Comparison of ENCODE assay signal across 8 cellular contexts in genomic region chr17:60142872-60143499, GRCh38. TPM values are rescaled to one million over a fixed set of nuclear protein-coding genes. Genes with fewer than 3 reads are reported as not detected.
DNase-seq lines count a peak whose midpoint lies in the region; ATAC-seq and TF ChIP-seq lines count a peak whose summit lies in the region.

No MANE protein-coding gene starts in this region.

- H3K27ac Mint-ChIP-seq in neural crest cell (ENCODE audit: unreplicated experiment), result no peak overlapping the region

- DNase-seq in GM13977 (ENCODE audit: low spot score), result peak; percentile 80
- DNase-seq in M059J (ENCODE audit: low read depth), result peak; percentile 87
- peak; percentile 90 for DNase-seq in RPMI8226
- DNase-seq in activated T-helper 1 cell treated with Interleukin-2 at 50 U/mL for 16 hours (ENCODE audit: low read depth), result peak; percentile 54
- DNase-seq in fibroblast of the aortic adventitia (ENCODE audit: low read depth), result peak; percentile 85
- DNase-seq in neural crest cell (ENCODE audit: low read depth, low spot score), result peak; percentile 90
- DNase-seq in stimulated activated naive CD8-positive, alpha-beta T cell treated with anti-CD3 and anti-CD28 coated beads, Interleukin-15, Interleukin-2, amounts not matched to agents 100 U/mL and 50 U/mL, for 24 hours, result peak; percentile 88
- no peak for DNase-seq in mesenteric fat pad (ENCODE audit: low spot score)

- H3K4me1 Mint-ChIP-seq in neural crest cell, result peaks cover 46% of the 10 kb centered on the region

- peak; percentile 70 for ATAC-seq in stimulated activated naive CD8-positive, alpha-beta T cell treated with anti-CD3 and anti-CD28 coated beads, Interleukin-15, Interleukin-2, amounts not matched to agents 100 U/mL and 50 U/mL, for 24 hours

- peak overlapping the region; percentile 69 for H3K4me3 Mint-ChIP-seq in neural crest cell

- H3K36me3 Mint-ChIP-seq in neural crest cell (ENCODE audit: low read depth), result no peaks in the 10 kb centered on the region

- in situ Hi-C loops in GM13977 (cut with MboI; ENCODE audit: low pct_unique_long_range_greater_than_20kb, low sequenced_read_pairs, unreplicated experiment), result loop anchor here (25.0 kb wide), 2 partner anchors 269 to 494 kb away; partner anchors contain the start of gene CHCT1

- no peaks in the 10 kb centered on the region for H3K9me3 Mint-ChIP-seq in neural crest cell

- TF ChIP-seq CTCF in GM13977 (IDR thresholded peaks at IDR 0.05; ENCODE audit: extremely low read depth, insufficient read depth, missing control alignments) (peak; percentile 89), fibroblast of the aortic adventitia (IDR thresholded peaks at IDR 0.05; ENCODE audit: insufficient read depth, low read length) (peak; percentile 88), neural crest cell (conservative IDR thresholded peaks at IDR 0.05) (peak; percentile 79)

- no peak overlapping the region for H3K4me3 ChIP-seq in fibroblast of the aortic adventitia (ENCODE audit: low read depth, low read length)

- H3K27me3 Mint-ChIP-seq in neural crest cell (ENCODE audit: low read depth), result peaks cover 99% of the 10 kb centered on the region

RNA-seq across cellular contexts. Expression of gene CA4, which starts 6.8 kb away (rescaled TPM):
- total RNA-seq in M059J (2014; rRNA removed; shearing (Covaris generic)), result 0.42 TPM in 1 of 2 replicates, not detected in the other
- total RNA-seq in fibroblast of the aortic adventitia (ENCODE audit: low replicate concordance) (not detected in 2 replicates), neural crest cell (0.26 TPM in 1 of 2 replicates, not detected in the other), mesenteric fat pad (100 TPM)

Comparison
In these comparisons a context has a peak if more than half of its experiments do, and no peak if none do; other contexts are left out.
1. RNA of gene CA4, which starts 6.8 kb away (total RNA-seq): 100 TPM in mesenteric fat pad (single experiment); 0.26 TPM in neural crest cell, 0.42 TPM in M059J and not detected in fibroblast of the aortic adventitia; every median in the first group is over 10 times any median in the second.
2. Peak in every context shown above with its lines, with median percentiles within 50 percentile points of each other: CTCF ChIP-seq.